1 cellular context compared by ENCODE assay signal in the genomic region with DNA sequence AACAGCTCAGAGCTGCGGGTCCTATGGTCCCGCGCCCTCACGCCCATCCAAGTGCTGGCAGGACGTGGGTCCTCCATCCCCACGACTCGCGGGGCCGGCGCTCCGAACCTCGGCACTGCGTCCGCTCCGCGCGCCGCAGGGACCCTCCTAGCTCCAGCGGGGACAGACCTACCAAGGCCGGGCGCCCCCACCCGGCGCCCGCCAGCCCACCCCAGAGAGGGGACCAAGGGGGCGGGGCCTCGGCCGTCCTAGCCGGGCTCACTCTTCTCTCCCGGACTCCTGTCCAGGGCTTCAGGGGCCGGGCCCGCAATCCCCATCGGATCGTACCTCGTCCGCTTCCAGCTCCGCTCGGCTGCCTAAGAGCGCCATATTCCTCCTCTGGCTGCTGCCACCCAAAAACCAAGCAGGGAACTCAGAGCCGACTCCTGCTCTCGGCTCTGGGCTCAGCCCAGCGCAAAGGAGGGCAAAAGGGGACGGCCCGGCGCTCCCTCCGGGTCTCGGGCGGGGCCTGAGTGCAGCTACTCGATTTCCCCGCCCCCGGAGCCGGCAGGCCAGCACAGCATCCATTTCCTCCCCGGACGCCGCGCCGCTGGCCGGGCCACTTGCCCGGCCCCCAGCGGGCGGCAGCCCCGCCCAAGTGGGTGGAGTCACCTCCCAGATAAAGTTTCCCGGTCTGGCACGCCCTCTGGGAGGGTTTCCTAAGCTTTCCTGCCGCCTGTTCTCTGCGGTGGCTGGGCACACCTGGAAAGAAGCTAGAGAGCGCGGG.
TF ChIP-seq lines count a peak whose summit lies in the region.

Gene TTC39B, minus strand, starts transcription at position 460 of the 766 bp plus-strand sequence. Its CDS starts 91 bp downstream, at position 369.

TF ChIP-seq in K562, 482 proteins besides CTCF, POLR2A, EP300 and RAD21 (continued from another document):
- TF ChIP-seq CHD7 (IDR thresholded peaks at IDR 0.05; ENCODE audit: low read depth, low read length) (no peak), NRF1 (conservative IDR thresholded peaks at IDR 0.05 in 1 of 2, IDR thresholded peaks at IDR 0.05 in 1 of 2) (peak; percentile 78 to 81), XRCC4 (IDR thresholded peaks at IDR 0.05; ENCODE audit: extremely low read depth, insufficient read depth, insufficient read length) (no peak), ZMIZ1 (IDR thresholded peaks at IDR 0.05; ENCODE audit: low read depth in 2 of 2, low read length in 2 of 2) (no peak), CCNT2 (IDR thresholded peaks at IDR 0.05; ENCODE audit: borderline replicate concordance, extremely low read depth, insufficient read length, low read depth, low read length) (peak; percentile 65), POLR2G (IDR thresholded peaks at IDR 0.05; ENCODE audit: low read depth, low read length) (peak; percentile 66), SMAD1 (IDR thresholded peaks at IDR 0.05; ENCODE audit: low read depth, low read length, partially characterized antibody) (no peak), MXI1 (IDR thresholded peaks at IDR 0.05; ENCODE audit: low read depth, low read length) (no peak), SPI1 (IDR thresholded peaks at IDR 0.05; ENCODE audit: borderline replicate concordance, low read depth, low read length) (peak; percentile 59), SP2 (IDR thresholded peaks at IDR 0.05; ENCODE audit: extremely low read depth, low read depth, low read length, poor library complexity, severe bottlenecking) (no peak), CXXC5 (CRISPR knock-in tag; IDR thresholded peaks at IDR 0.05) (peak; percentile 42; the same call in 1 of the 2 replicates), RBFOX2 (IDR thresholded peaks at IDR 0.05; ENCODE audit: low read depth, low read length) (peak; percentile 40; the same call in 1 of the 2 replicates), ZNF766 (CRISPR knock-in tag; conservative IDR thresholded peaks at IDR 0.05) (no peak), RNF2 (IDR thresholded peaks at IDR 0.05) (no peak), GATAD2A (IDR thresholded peaks at IDR 0.05) (no peak), GABPA (tag; conservative IDR thresholded peaks at IDR 0.05; ENCODE audit: low read depth) (peak; percentile 50), NCOA2 (IDR thresholded peaks at IDR 0.05; ENCODE audit: partially characterized antibody in 2 of 2) (no peak), ZNF75A (CRISPR knock-in tag; IDR thresholded peaks at IDR 0.05) (no peak), ZNF3 (CRISPR knock-in tag; IDR thresholded peaks at IDR 0.05) (no peak), ZNF511 (CRISPR knock-in tag; IDR thresholded peaks at IDR 0.05) (no peak), RFX7 (CRISPR knock-in tag; IDR thresholded peaks at IDR 0.05) (no peak), THRB (CRISPR knock-in tag; conservative IDR thresholded peaks at IDR 0.05) (no peak), ZFX (CRISPR knock-in tag; IDR thresholded peaks at IDR 0.05) (peak; percentile 27; the same call in 1 of the 2 replicates), PTBP1 (IDR thresholded peaks at IDR 0.05; ENCODE audit: low read depth, low read length) (no peak), CBX1 (IDR thresholded peaks at IDR 0.05; ENCODE audit: low read depth) (no peak), CTBP1 (IDR thresholded peaks at IDR 0.05; ENCODE audit: borderline replicate concordance) (peak; percentile 29; the same call in 1 of the 2 replicates), MTA3 (IDR thresholded peaks at IDR 0.05; ENCODE audit: borderline replicate concordance) (no peak; the same call in 1 of the 2 replicates)
- TF ChIP-seq, protein P1, sequence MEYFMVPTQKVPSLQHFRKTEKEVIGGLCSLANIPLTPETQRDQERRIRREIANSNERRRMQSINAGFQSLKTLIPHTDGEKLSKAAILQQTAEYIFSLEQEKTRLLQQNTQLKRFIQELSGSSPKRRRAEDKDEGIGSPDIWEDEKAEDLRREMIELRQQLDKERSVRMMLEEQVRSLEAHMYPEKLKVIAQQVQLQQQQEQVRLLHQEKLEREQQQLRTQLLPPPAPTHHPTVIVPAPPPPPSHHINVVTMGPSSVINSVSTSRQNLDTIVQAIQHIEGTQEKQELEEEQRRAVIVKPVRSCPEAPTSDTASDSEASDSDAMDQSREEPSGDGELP (CRISPR knock-in tag; IDR thresholded peaks at IDR 0.05; ENCODE audit: borderline replicate concordance), result peak; percentile 32; the same call in 1 of the 2 replicates
- TF ChIP-seq, protein P2, sequence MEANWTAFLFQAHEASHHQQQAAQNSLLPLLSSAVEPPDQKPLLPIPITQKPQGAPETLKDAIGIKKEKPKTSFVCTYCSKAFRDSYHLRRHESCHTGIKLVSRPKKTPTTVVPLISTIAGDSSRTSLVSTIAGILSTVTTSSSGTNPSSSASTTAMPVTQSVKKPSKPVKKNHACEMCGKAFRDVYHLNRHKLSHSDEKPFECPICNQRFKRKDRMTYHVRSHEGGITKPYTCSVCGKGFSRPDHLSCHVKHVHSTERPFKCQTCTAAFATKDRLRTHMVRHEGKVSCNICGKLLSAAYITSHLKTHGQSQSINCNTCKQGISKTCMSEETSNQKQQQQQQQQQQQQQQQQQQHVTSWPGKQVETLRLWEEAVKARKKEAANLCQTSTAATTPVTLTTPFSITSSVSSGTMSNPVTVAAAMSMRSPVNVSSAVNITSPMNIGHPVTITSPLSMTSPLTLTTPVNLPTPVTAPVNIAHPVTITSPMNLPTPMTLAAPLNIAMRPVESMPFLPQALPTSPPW (CRISPR knock-in tag; IDR thresholded peaks at IDR 0.05), result peak; percentile 63; the same call in 1 of the 2 replicates
- TF ChIP-seq, protein P3, sequence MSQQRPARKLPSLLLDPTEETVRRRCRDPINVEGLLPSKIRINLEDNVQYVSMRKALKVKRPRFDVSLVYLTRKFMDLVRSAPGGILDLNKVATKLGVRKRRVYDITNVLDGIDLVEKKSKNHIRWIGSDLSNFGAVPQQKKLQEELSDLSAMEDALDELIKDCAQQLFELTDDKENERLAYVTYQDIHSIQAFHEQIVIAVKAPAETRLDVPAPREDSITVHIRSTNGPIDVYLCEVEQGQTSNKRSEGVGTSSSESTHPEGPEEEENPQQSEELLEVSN (IDR thresholded peaks at IDR 0.05; ENCODE audit: borderline replicate concordance in 1 of 2, extremely low read depth in 1 of 2, insufficient read depth in 1 of 2, insufficient read length in 1 of 2, low read depth in 1 of 2, low read length in 1 of 2, poor library complexity in 1 of 2, severe bottlenecking in 1 of 2), result peak in 1 of 2 experiments; percentile 27
